10 cellular contexts compared by ENCODE assay signal in genomic region chr5:143003328-143003636, GRCh38.
DNase-seq lines count a peak whose midpoint lies in the region; ATAC-seq and TF ChIP-seq lines count a peak whose summit lies in the region.
"Had no signal": no experiment of that assay in that cellular context is flagged by ENCODE, and none has a peak within 500 bp of the region (broad histone marks: within the 10 kb centered on the region; RNA-seq: fewer than 3 reads in every experiment).

No MANE protein-coding gene starts in this region.

- peak overlapping the region; percentile 56 for H3K27ac ChIP-seq in foreskin keratinocyte
- peak overlapping the region; percentile 54 to 90 (median 84) for H3K27ac ChIP-seq in spleen

- H3K36me3 Mint-ChIP-seq in T-helper 1 cell treated with Interleukin-12 subunit alpha and Interleukin-12 subunit beta and Interleukin-4 antibody, amounts not matched to agents 30 μg/mL and 1 μg/mL, for 36 hours (ENCODE audit: low read depth) = peaks cover 17% of the 10 kb centered on the region
- H3K36me3 Mint-ChIP-seq in activated CD4-positive, alpha-beta memory T cell treated with anti-CD3 and anti-CD28 coated beads for 36 hours = no peaks in the 10 kb centered on the region

- peak overlapping the region; percentile 61 for H3K4me3 Mint-ChIP-seq in T-helper 1 cell treated with Interleukin-12 subunit alpha and Interleukin-12 subunit beta and Interleukin-4 antibody, amounts not matched to agents 30 μg/mL and 1 μg/mL, for 36 hours
- no peak overlapping the region for H3K4me3 Mint-ChIP-seq in activated CD4-positive, alpha-beta memory T cell treated with anti-CD3 and anti-CD28 coated beads for 36 hours

- no peak for TF ChIP-seq CTCF in foreskin keratinocyte (conservative IDR thresholded peaks at IDR 0.05)
- TF ChIP-seq CTCF in spleen (IDR thresholded peaks at IDR 0.05 in 8 of 11, conservative IDR thresholded peaks at IDR 0.05 in 3 of 11) = peak in 1 of 11 experiments; percentile 2

- 76 to 83% (median 80%) methylated on average over 3 of the region's 3 CpGs for WGBS in spleen, 5 donors

- ATAC-seq in foreskin keratinocyte = no peak

- DNase-seq in T-helper 1 cell = no peak
- DNase-seq in activated CD4-positive, alpha-beta memory T cell treated with anti-CD3 and anti-CD28 coated beads for 36 hours = no peak
- DNase-seq in foreskin keratinocyte = no peak
- DNase-seq in spleen = no peak
- DNase-seq in stimulated activated CD4-positive, alpha-beta T cell treated with anti-CD3 and anti-CD28 coated beads, Interleukin-12 subunit alpha, Interleukin-12 subunit beta, amount 100 ng/mL, for 4 hours = no peak
- DNase-seq in Ammon's horn (ENCODE audit: low spot score) = no peak
- DNase-seq in head of caudate nucleus = no peak
- DNase-seq: 8988T; activated CD8-positive, alpha-beta memory T cell treated with anti-CD3 and anti-CD28 coated beads, Interleukin-2, amount 50 U/mL, for 4 hours had no signal

- H3K27me3 ChIP-seq in foreskin keratinocyte = no peaks in the 10 kb centered on the region
- H3K27me3 ChIP-seq in spleen (replicated peaks in 1 of 7) = no peaks in the 10 kb centered on the region

- H3K4me1 ChIP-seq in foreskin keratinocyte = peaks cover 15% of the 10 kb centered on the region
- H3K4me1 ChIP-seq in spleen = peaks cover 14 to 92% (median 64%) of the 10 kb centered on the region in 6 donors

- no peaks in the 10 kb centered on the region for H3K9me3 ChIP-seq in spleen

- H3K27me3 Mint-ChIP-seq in T-helper 1 cell treated with Interleukin-12 subunit alpha and Interleukin-12 subunit beta and Interleukin-4 antibody, amounts not matched to agents 30 μg/mL and 1 μg/mL, for 36 hours (ENCODE audit: low read depth) = no peaks in the 10 kb centered on the region
- no peaks in the 10 kb centered on the region for H3K27me3 Mint-ChIP-seq in activated CD4-positive, alpha-beta memory T cell treated with anti-CD3 and anti-CD28 coated beads for 36 hours

- intact Hi-C loops in activated CD4-positive, alpha-beta memory T cell treated with anti-CD3 and anti-CD28 coated beads for 36 hours (cut with micrococcal nuclease) = loop anchor here (1.0 to 10.0 kb wide), 7 partner anchors 26 to 964 kb away; no protein-coding TSS in a partner anchor
- intact Hi-C loops in spleen (cut with DNase I; ENCODE audit: low total_unique reads) (no loop called here), head of caudate nucleus (cut with DNase I) (loop anchor here (10.0 kb wide), 1 partner anchor 402 kb away; the partner anchor contains the start of gene NR3C1)

- CTCF ChIA-PET in activated CD4-positive, alpha-beta memory T cell treated with anti-CD3 and anti-CD28 coated beads for 36 hours (lab: Charles Lee) = interaction anchor here (0.5 to 4.7 kb wide), 25 partner anchors 10 to 966 kb away, joined by 3 to 40 read pairs (median 4); partner anchors contain the start of gene NR3C1

- TF ChIP-seq POLR2A in spleen (IDR thresholded peaks at IDR 0.05) = no peak

- no peaks in the 10 kb centered on the region for H3K36me3 ChIP-seq in spleen

- peaks cover 78% of the 10 kb centered on the region for H3K4me1 Mint-ChIP-seq in T-helper 1 cell treated with Interleukin-12 subunit alpha and Interleukin-12 subunit beta and Interleukin-4 antibody, amounts not matched to agents 30 μg/mL and 1 μg/mL, for 36 hours (ENCODE audit: low read depth)
- H3K4me1 Mint-ChIP-seq in activated CD4-positive, alpha-beta memory T cell treated with anti-CD3 and anti-CD28 coated beads for 36 hours (ENCODE audit: low read depth) = peaks cover 62% of the 10 kb centered on the region

- POLR2A ChIA-PET in activated CD4-positive, alpha-beta memory T cell treated with anti-CD3 and anti-CD28 coated beads for 36 hours (lab: Charles Lee) = interaction anchor here (0.9 to 2.3 kb wide), 7 partner anchors 22 to 1187 kb away, joined by 3 to 16 read pairs (median 4); partner anchors contain the start of gene NR3C1

- peak overlapping the region; percentile 96 for H3K27ac Mint-ChIP-seq in T-helper 1 cell treated with Interleukin-12 subunit alpha and Interleukin-12 subunit beta and Interleukin-4 antibody, amounts not matched to agents 30 μg/mL and 1 μg/mL, for 36 hours
- H3K27ac Mint-ChIP-seq in activated CD4-positive, alpha-beta memory T cell treated with anti-CD3 and anti-CD28 coated beads for 36 hours = peak overlapping the region; percentile 91

- H3K4me3 ChIP-seq in spleen = peak overlapping the region in 1 of 8 donors; percentile 60

- H3K9me3 Mint-ChIP-seq in T-helper 1 cell treated with Interleukin-12 subunit alpha and Interleukin-12 subunit beta and Interleukin-4 antibody, amounts not matched to agents 30 μg/mL and 1 μg/mL, for 36 hours = peaks cover 9% of the 10 kb centered on the region
- H3K9me3 Mint-ChIP-seq in activated CD4-positive, alpha-beta memory T cell treated with anti-CD3 and anti-CD28 coated beads for 36 hours = no peaks in the 10 kb centered on the region
